Comparison of ENCODE assay signal across 9 cellular contexts in genomic region chr11:8566613-8567210, GRCh38. TPM values are rescaled to one million over a fixed set of nuclear protein-coding genes. Genes with fewer than 3 reads are reported as not detected.
A peak's percentile ranks its signal among the peaks of the same experiment; 100 is the strongest.
DNase-seq lines count a peak whose midpoint lies in the region; ATAC-seq and TF ChIP-seq lines count a peak whose summit lies in the region.
"Had no signal": no experiment of that assay in that cellular context is flagged by ENCODE, and none has a peak within 500 bp of the region (broad histone marks: within the 10 kb centered on the region; RNA-seq: fewer than 3 reads in every experiment).

No MANE protein-coding gene starts in this region.

- H3K4me3 ChIP-seq in CD4-positive, alpha-beta memory T cell (ENCODE audit: low read length in 2 of 2): no peak overlapping the region
- no peak overlapping the region for H3K4me3 ChIP-seq in ascending aorta
- no peak overlapping the region for H3K4me3 ChIP-seq in tibial artery

- DNase-seq in CD4-positive, alpha-beta memory T cell: peak in 4 of 5 donors; percentile 21 to 34 (median 24)
- DNase-seq in NCI-H1694 treated with DMSO at 0.1 percent for 48 hours (lab: John Stamatoyannopoulos, UW) (peak; percentile 66), ascending aorta (ENCODE audit: low spot score in 2 of 2) (no peak), inferior parietal cortex (ENCODE audit: extremely low spot score) (peak; percentile 88), tibial artery (no peak), D341Med (ENCODE audit: low spot score) (no peak)
- DNase-seq in activated CD4-positive, alpha-beta T cell treated with anti-CD3 and anti-CD28 coated beads for 1 hour: no peak

- H3K9me3 ChIP-seq in CD4-positive, alpha-beta memory T cell (ENCODE audit: control insufficient read depth in 1 of 2, low read length in 2 of 2): no peaks in the 10 kb centered on the region
- H3K9me3 ChIP-seq in ascending aorta: peaks cover 0 to 1% of the 10 kb centered on the region in 2 donors
- H3K9me3 ChIP-seq in tibial artery: peaks cover 0 to 1% (median 0%) of the 10 kb centered on the region in 3 donors

- H3K4me3 Mint-ChIP-seq in CD4-positive, alpha-beta memory T cell: no peak overlapping the region
- H3K4me3 Mint-ChIP-seq: IgD-negative memory B cell had no signal

- intact Hi-C loops in CD4-positive, alpha-beta memory T cell (cut with micrococcal nuclease): no loop called here
- intact Hi-C loops in ascending aorta (cut with DNase I) (loop anchor here (1.0 kb wide), 2 partner anchors 341 to 374 kb away; no protein-coding TSS in a partner anchor), tibial artery (cut with DNase I; ENCODE audit: low total_unique reads) (loop anchor here (10.0 kb wide), 1 partner anchor 372 kb away; no protein-coding TSS in a partner anchor)

- peak; percentile 49 for ATAC-seq in GM21367 (IDR thresholded peaks at IDR 0.05; ENCODE audit: unreplicated experiment)

- H3K27me3 Mint-ChIP-seq in CD4-positive, alpha-beta memory T cell: peaks cover 34 to 38% of the 10 kb centered on the region in 2 donors
- H3K27me3 Mint-ChIP-seq: IgD-negative memory B cell had no signal

- no peaks in the 10 kb centered on the region for H3K4me1 ChIP-seq in CD4-positive, alpha-beta memory T cell (ENCODE audit: insufficient read depth, low read length)
- no peaks in the 10 kb centered on the region for H3K4me1 ChIP-seq in ascending aorta
- no peaks in the 10 kb centered on the region for H3K4me1 ChIP-seq in tibial artery

- H3K36me3 ChIP-seq in CD4-positive, alpha-beta memory T cell (ENCODE audit: insufficient read depth, low read length): no peaks in the 10 kb centered on the region
- no peaks in the 10 kb centered on the region for H3K36me3 ChIP-seq in ascending aorta
- H3K36me3 ChIP-seq in tibial artery: no peaks in the 10 kb centered on the region

- H3K9me3 Mint-ChIP-seq in CD4-positive, alpha-beta memory T cell: peaks cover 0 to 6% (median 0%) of the 10 kb centered on the region in 8 donors

- no peaks in the 10 kb centered on the region for H3K36me3 Mint-ChIP-seq in CD4-positive, alpha-beta memory T cell
- H3K36me3 Mint-ChIP-seq: IgD-negative memory B cell had no signal

- no peak overlapping the region for H3K27ac ChIP-seq in CD4-positive, alpha-beta memory T cell (ENCODE audit: low read depth, low read length)
- no peak overlapping the region for H3K27ac ChIP-seq in ascending aorta
- no peak overlapping the region for H3K27ac ChIP-seq in tibial artery

- POLR2A ChIA-PET in CD4-positive, alpha-beta memory T cell (lab: Charles Lee; ENCODE audit: partially characterized antibody): no interaction called here

- CTCF ChIA-PET in CD4-positive, alpha-beta memory T cell (lab: Charles Lee; ENCODE audit: partially characterized antibody): interaction anchor here (0.8 to 2.5 kb wide), 15 partner anchors 9 to 376 kb away, joined by 3 to 19 read pairs (median 4); no protein-coding TSS in a partner anchor

- H3K4me1 Mint-ChIP-seq in CD4-positive, alpha-beta memory T cell: no peaks in the 10 kb centered on the region

- peak; percentile 48 to 68 (median 54) for TF ChIP-seq CTCF in ascending aorta (IDR thresholded peaks at IDR 0.05)
- peak; percentile 60 to 74 for TF ChIP-seq CTCF in tibial artery (IDR thresholded peaks at IDR 0.05)

- no peaks in the 10 kb centered on the region for H3K27me3 ChIP-seq in CD4-positive, alpha-beta memory T cell (ENCODE audit: insufficient read depth, low read length)
- H3K27me3 ChIP-seq in ascending aorta (no peaks in the 10 kb centered on the region), tibial artery (peaks cover 0 to 10% of the 10 kb centered on the region in 2 donors)

- H3K27ac Mint-ChIP-seq in CD4-positive, alpha-beta memory T cell: no peak overlapping the region
- H3K27ac Mint-ChIP-seq: IgD-negative memory B cell had no signal

RNA-seq across cellular contexts. Expression of gene STK33, which starts 27.3 kb away (rescaled TPM):
- not detected for total RNA-seq in CD4-positive, alpha-beta memory T cell
- polyA plus RNA-seq in CD4-positive, alpha-beta memory T cell: not detected
- total RNA-seq in ascending aorta: not detected

Comparison
In these comparisons a context has a peak if more than half of its experiments do, and no peak if none do; other contexts are left out.
1. DNase-seq: peak in CD4-positive, alpha-beta memory T cell (4 of 5), NCI-H1694 treated with DMSO at 0.1 percent for 48 hours (single experiment) and inferior parietal cortex (single experiment); none in ascending aorta (0 of 2), tibial artery (0 of 2), activated CD4-positive, alpha-beta T cell treated with anti-CD3 and anti-CD28 coated beads for 1 hour (single experiment) and D341Med (single experiment).